In the genomic region with DNA sequence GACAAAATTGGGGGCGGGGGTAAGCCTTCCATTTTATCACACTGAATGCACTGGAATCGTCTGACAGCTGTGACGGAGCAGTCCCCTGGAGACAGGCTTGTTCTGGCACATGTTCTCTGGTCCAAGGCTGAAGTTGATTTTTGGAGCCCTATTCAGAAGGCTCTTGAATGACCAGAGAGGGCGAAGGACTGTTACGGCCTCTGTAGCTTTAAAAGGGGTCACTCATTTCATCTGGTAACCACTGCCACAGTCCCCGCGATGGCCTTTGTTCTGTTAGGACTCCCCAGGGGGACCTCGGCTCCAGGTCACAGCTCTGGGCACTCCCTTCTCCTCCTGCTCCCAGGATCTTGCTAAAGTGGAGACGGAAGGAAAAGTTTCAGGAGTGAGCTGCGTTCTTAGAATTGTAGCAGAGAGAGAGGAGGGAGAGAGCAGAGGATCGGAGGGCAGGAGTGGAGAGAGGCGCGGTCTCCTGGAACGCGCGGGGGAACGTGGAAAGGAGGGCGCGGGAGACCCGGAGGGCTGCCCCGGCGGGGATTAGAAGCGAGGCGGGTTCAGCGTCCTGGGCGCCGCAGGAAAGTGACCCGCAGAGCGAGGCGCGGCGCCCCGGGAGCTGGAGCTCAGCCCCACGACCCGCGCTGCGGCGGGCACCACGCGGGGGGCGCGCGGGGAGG, we compare ENCODE assay signal across 13 cellular contexts.
DNase-seq lines count a peak whose midpoint lies in the region; ATAC-seq lines count a peak whose summit lies in the region.
"Had no signal": no experiment of that assay in that cellular context is flagged by ENCODE, and none has a peak within 500 bp of the region (broad histone marks: within the 10 kb centered on the region; RNA-seq: fewer than 3 reads in every experiment).

No MANE protein-coding gene starts in this region.

- H3K4me3 ChIP-seq in subcutaneous abdominal adipose tissue (ENCODE audit: low read depth in 1 of 5, low read length in 5 of 5): peak overlapping the region in 4 of 5 donors; percentile 8 to 31 (median 20)
- no peak overlapping the region for H3K4me3 ChIP-seq in aorta (ENCODE audit: low read length in 2 of 2)
- H3K4me3 ChIP-seq: SJCRH30 had no signal

- H3K27ac ChIP-seq in subcutaneous abdominal adipose tissue (ENCODE audit: low read depth, low read length): no peak overlapping the region
- no peak overlapping the region for H3K27ac ChIP-seq in aorta (ENCODE audit: low read depth in 1 of 2, low read length in 2 of 2)
- H3K27ac ChIP-seq: C4-2B, SJCRH30 had no signal

- no peak overlapping the region for H3K9ac ChIP-seq in subcutaneous abdominal adipose tissue (ENCODE audit: low read length in 5 of 5)

- ATAC-seq in activated T-cell treated with anti-CD3 and anti-CD28 coated beads, Interleukin-2, amount 50 U/mL, for 72 hours (replicated peaks in 1 of 2): no peak
- no peak for ATAC-seq in activated naive CD8-positive, alpha-beta T cell treated with anti-CD3 and anti-CD28 coated beads, Interleukin-2, amount 50 U/mL, for 24 hours
- ATAC-seq in HG02870 (IDR thresholded peaks at IDR 0.05; ENCODE audit: unreplicated experiment) (no peak), aorta (ENCODE audit: low FRiP score) (no peak), GM18858 (IDR thresholded peaks at IDR 0.05; ENCODE audit: unreplicated experiment) (no peak)

- H3K36me3 Mint-ChIP-seq in activated T-cell treated with anti-CD3 and anti-CD28 coated beads, Interleukin-2, amount 50 U/mL, for 72 hours (ENCODE audit: insufficient read depth in 2 of 2): peaks cover 0 to 2% of the 10 kb centered on the region in 2 donors
- H3K36me3 Mint-ChIP-seq in activated naive CD8-positive, alpha-beta T cell treated with anti-CD3 and anti-CD28 coated beads, Interleukin-2, amount 50 U/mL, for 24 hours (ENCODE audit: low read depth): no peaks in the 10 kb centered on the region

- peaks cover 19% of the 10 kb centered on the region for H3K4me1 Mint-ChIP-seq in activated T-cell treated with anti-CD3 and anti-CD28 coated beads, Interleukin-2, amount 50 U/mL, for 72 hours (ENCODE audit: low read depth)
- peaks cover 11% of the 10 kb centered on the region for H3K4me1 Mint-ChIP-seq in activated naive CD8-positive, alpha-beta T cell treated with anti-CD3 and anti-CD28 coated beads, Interleukin-2, amount 50 U/mL, for 24 hours

- peak overlapping the region; percentile 76 to 95 for H3K4me3 Mint-ChIP-seq in activated T-cell treated with anti-CD3 and anti-CD28 coated beads, Interleukin-2, amount 50 U/mL, for 72 hours
- H3K4me3 Mint-ChIP-seq in activated naive CD8-positive, alpha-beta T cell treated with anti-CD3 and anti-CD28 coated beads, Interleukin-2, amount 50 U/mL, for 24 hours: peak overlapping the region; percentile 68

- no peak for DNase-seq in activated T-cell treated with anti-CD3 and anti-CD28 coated beads, Interleukin-2, amount 50 U/mL, for 72 hours
- no peak for DNase-seq in activated T-cell treated with anti-CD3 and anti-CD28 coated beads, Interleukin-2, amount 50 U/mL, for 1 hour
- no peak for DNase-seq in activated naive CD8-positive, alpha-beta T cell treated with anti-CD3 and anti-CD28 coated beads, Interleukin-2, amount 50 U/mL, for 24 hours
- DNase-seq in iPS-NIHi11 (ENCODE audit: low spot score) (peak; percentile 9), aorta (no peak)
- DNase-seq: activated CD8-positive, alpha-beta memory T cell treated with anti-CD3 and anti-CD28 coated beads, Interleukin-2, amount 50 U/mL, for 4 hours; GOT3; NCI-H2107; SJCRH30 had no signal

- intact Hi-C loops in aorta (cut with DNase I): no loop called here

- H3K27me3 ChIP-seq in subcutaneous abdominal adipose tissue (ENCODE audit: control insufficient read depth in 5 of 5, insufficient read depth in 4 of 5, low read length in 5 of 5): peaks cover 16 to 35% (median 21%) of the 10 kb centered on the region in 5 donors
- H3K27me3 ChIP-seq in aorta (ENCODE audit: control insufficient read depth in 1 of 2, insufficient read depth in 2 of 2, low read length in 1 of 2): no peaks in the 10 kb centered on the region
- H3K27me3 ChIP-seq: SJCRH30 had no signal

- H3K9me3 ChIP-seq in subcutaneous abdominal adipose tissue (ENCODE audit: control insufficient read depth in 5 of 5, low read length in 5 of 5) (no peaks in the 10 kb centered on the region), aorta (ENCODE audit: control insufficient read depth, low read length) (no peaks in the 10 kb centered on the region)
- H3K9me3 ChIP-seq: SJCRH30 had no signal

- H3K9me3 Mint-ChIP-seq in activated T-cell treated with anti-CD3 and anti-CD28 coated beads, Interleukin-2, amount 50 U/mL, for 72 hours: peaks cover 5 to 8% of the 10 kb centered on the region in 2 donors
- peaks cover 10% of the 10 kb centered on the region for H3K9me3 Mint-ChIP-seq in activated naive CD8-positive, alpha-beta T cell treated with anti-CD3 and anti-CD28 coated beads, Interleukin-2, amount 50 U/mL, for 24 hours

- H3K4me1 ChIP-seq in subcutaneous abdominal adipose tissue (ENCODE audit: control insufficient read depth in 5 of 5, insufficient read depth in 5 of 5, low read length in 5 of 5): peaks cover 0 to 22% (median 12%) of the 10 kb centered on the region in 5 donors
- no peaks in the 10 kb centered on the region for H3K4me1 ChIP-seq in aorta (ENCODE audit: control insufficient read depth in 1 of 2, insufficient read depth in 2 of 2, low read length in 2 of 2)
- H3K4me1 ChIP-seq: SJCRH30 had no signal

- H3K36me3 ChIP-seq in subcutaneous abdominal adipose tissue (ENCODE audit: control insufficient read depth in 5 of 5, insufficient read depth in 5 of 5, low read length in 5 of 5) (no peaks in the 10 kb centered on the region), aorta (ENCODE audit: control insufficient read depth in 1 of 2, insufficient read depth in 2 of 2, low read length in 1 of 2) (no peaks in the 10 kb centered on the region)
- H3K36me3 ChIP-seq: SJCRH30 had no signal

- H3K27ac Mint-ChIP-seq in activated T-cell treated with anti-CD3 and anti-CD28 coated beads, Interleukin-2, amount 50 U/mL, for 72 hours: no peak overlapping the region
- H3K27ac Mint-ChIP-seq in activated naive CD8-positive, alpha-beta T cell treated with anti-CD3 and anti-CD28 coated beads, Interleukin-2, amount 50 U/mL, for 24 hours: no peak overlapping the region

- H3K27me3 Mint-ChIP-seq in activated T-cell treated with anti-CD3 and anti-CD28 coated beads, Interleukin-2, amount 50 U/mL, for 72 hours (ENCODE audit: low read depth): peaks cover 53% of the 10 kb centered on the region
- H3K27me3 Mint-ChIP-seq in activated naive CD8-positive, alpha-beta T cell treated with anti-CD3 and anti-CD28 coated beads, Interleukin-2, amount 50 U/mL, for 24 hours: peaks cover 33% of the 10 kb centered on the region

- WGBS in aorta, 2 donors: 1% methylated on average over 20 to 43 of the region's 43 CpGs

Comparison
In these comparisons a context has a peak if more than half of its experiments do, and no peak if none do; other contexts are left out.
1. H3K4me3 ChIP-seq: peak in subcutaneous abdominal adipose tissue (4 of 5); none in aorta (0 of 2).